17 cellular contexts compared by ENCODE assay signal in the genomic region with DNA sequence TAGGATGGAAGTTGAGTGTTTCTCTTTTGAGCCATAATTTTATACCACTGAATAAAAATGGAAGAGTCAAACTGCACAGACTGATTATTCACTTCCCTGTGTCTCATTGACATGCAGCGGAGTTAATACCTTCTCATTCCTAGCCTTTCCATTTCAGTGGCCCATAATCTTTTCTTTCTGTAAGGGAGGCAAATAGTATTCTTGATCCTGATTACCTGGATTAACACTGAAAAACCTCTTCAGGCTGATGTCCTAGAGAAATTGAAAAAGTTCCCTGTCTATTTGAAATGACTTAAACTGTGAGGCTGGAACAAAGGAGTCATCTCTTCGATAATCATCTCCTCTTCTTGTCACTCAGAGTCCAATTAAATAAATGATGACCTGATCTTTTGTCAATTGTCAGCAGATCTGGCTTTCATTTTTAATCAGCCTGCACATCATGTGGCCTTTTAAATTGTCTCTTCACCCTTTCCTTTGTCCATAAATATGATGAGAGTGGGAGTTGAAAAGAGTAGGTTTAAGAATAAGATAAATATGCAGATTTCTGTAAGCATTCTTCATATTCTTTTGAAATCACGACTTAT.
"Had no signal": no experiment of that assay in that cellular context is flagged by ENCODE, and none has a peak within 500 bp of the region (broad histone marks: within the 10 kb centered on the region; RNA-seq: fewer than 3 reads in every experiment).

No MANE protein-coding gene starts in this region.

- H3K9ac ChIP-seq: neural progenitor cell had no signal

- H3K27me3 ChIP-seq: esophagus muscularis mucosa, gastrocnemius medialis, heart right ventricle, neural progenitor cell had no signal

- H3K27me3 Mint-ChIP-seq: stimulated activated memory B cell treated with anti-CD40 and anti-IgM and Interleukin-4, amounts not matched to agents 10 μg/mL and 1 μg/mL and 100 μg/mL, for 72 hours had no signal

- H3K4me1 Mint-ChIP-seq: natural killer cell; stimulated activated memory B cell treated with anti-CD40 and anti-IgM and Interleukin-4, amounts not matched to agents 10 μg/mL and 1 μg/mL and 100 μg/mL, for 72 hours had no signal

- H3K4me3 Mint-ChIP-seq: mesothelial cell of epicardium; natural killer cell; neural progenitor cell; stimulated activated memory B cell treated with anti-CD40 and anti-IgM and Interleukin-4, amounts not matched to agents 10 μg/mL and 1 μg/mL and 100 μg/mL, for 72 hours had no signal

- H3K9me3 ChIP-seq: esophagus muscularis mucosa, gastrocnemius medialis, ovary had no signal

- H3K27ac ChIP-seq: epithelial cell of prostate, esophagus muscularis mucosa, gastrocnemius medialis, neural progenitor cell, ovary had no signal

- H3K36me3 Mint-ChIP-seq: mesothelial cell of epicardium; natural killer cell; neural progenitor cell; stimulated activated memory B cell treated with anti-CD40 and anti-IgM and Interleukin-4, amounts not matched to agents 10 μg/mL and 1 μg/mL and 100 μg/mL, for 72 hours had no signal

- H3K27ac Mint-ChIP-seq: mesothelial cell of epicardium; natural killer cell; stimulated activated memory B cell treated with anti-CD40 and anti-IgM and Interleukin-4, amounts not matched to agents 10 μg/mL and 1 μg/mL and 100 μg/mL, for 72 hours had no signal

- DNase-seq: effector memory CD4-positive, alpha-beta T cell; gastrocnemius medialis; heart right ventricle; hypothalamus; kidney glomerular epithelial cell; mammary epithelial cell; natural killer cell; nucleus accumbens; ovary; right cardiac atrium; stimulated activated CD4-positive, alpha-beta T cell treated with anti-CD3 and anti-CD28 coated beads, Interleukin-4, amount 100 ng/mL, for 1 hour; trophoblast cell had no signal

- H3K4me2 ChIP-seq: neural progenitor cell had no signal

- H3K4me3 ChIP-seq: esophagus muscularis mucosa, gastrocnemius medialis, heart right ventricle, neural progenitor cell, ovary had no signal

- H3K36me3 ChIP-seq: esophagus muscularis mucosa, gastrocnemius medialis, heart right ventricle, neural progenitor cell, ovary had no signal

- H3K9me3 Mint-ChIP-seq: mesothelial cell of epicardium; natural killer cell; neural progenitor cell; stimulated activated memory B cell treated with anti-CD40 and anti-IgM and Interleukin-4, amounts not matched to agents 10 μg/mL and 1 μg/mL and 100 μg/mL, for 72 hours had no signal

- H2AFZ ChIP-seq: neural progenitor cell had no signal

- ATAC-seq: gastrocnemius medialis; natural killer cell; stimulated activated memory B cell treated with anti-CD40 and anti-IgM and Interleukin-4, amounts not matched to agents 10 μg/mL and 1 μg/mL and 100 μg/mL, for 72 hours had no signal
